In genomic region chr14:69151458-69152180, GRCh38 we compare ENCODE assay signal across 1 cellular context.
TF ChIP-seq lines count a peak whose summit lies in the region.

No MANE protein-coding gene starts in this region.

TF ChIP-seq in HepG2, 621 proteins besides CTCF, POLR2A, EP300 and RAD21 (continued from another document and continues in another):
- TF ChIP-seq, protein P1, sequence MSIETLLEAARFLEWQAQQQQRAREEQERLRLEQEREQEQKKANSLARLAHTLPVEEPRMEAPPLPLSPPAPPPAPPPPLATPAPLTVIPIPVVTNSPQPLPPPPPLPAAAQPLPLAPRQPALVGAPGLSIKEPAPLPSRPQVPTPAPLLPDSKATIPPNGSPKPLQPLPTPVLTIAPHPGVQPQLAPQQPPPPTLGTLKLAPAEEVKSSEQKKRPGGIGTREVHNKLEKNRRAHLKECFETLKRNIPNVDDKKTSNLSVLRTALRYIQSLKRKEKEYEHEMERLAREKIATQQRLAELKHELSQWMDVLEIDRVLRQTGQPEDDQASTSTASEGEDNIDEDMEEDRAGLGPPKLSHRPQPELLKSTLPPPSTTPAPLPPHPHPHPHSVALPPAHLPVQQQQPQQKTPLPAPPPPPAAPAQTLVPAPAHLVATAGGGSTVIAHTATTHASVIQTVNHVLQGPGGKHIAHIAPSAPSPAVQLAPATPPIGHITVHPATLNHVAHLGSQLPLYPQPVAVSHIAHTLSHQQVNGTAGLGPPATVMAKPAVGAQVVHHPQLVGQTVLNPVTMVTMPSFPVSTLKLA (IDR thresholded peaks at IDR 0.05): no peak
- peak; percentile 100 for TF ChIP-seq ZFY (CRISPR knock-in tag; IDR thresholded peaks at IDR 0.05)
- TF ChIP-seq TAF15 (IDR thresholded peaks at IDR 0.05; ENCODE audit: low read depth, low read length, poor library complexity, severe bottlenecking): peak; percentile 70
- no peak for TF ChIP-seq ZNF34 (CRISPR knock-in tag; IDR thresholded peaks at IDR 0.05; ENCODE audit: borderline replicate concordance)
- peak; percentile 64 for TF ChIP-seq ZNF124 (CRISPR knock-in tag; IDR thresholded peaks at IDR 0.05)
- TF ChIP-seq ZNF337 (CRISPR knock-in tag; IDR thresholded peaks at IDR 0.05; ENCODE audit: borderline replicate concordance, low read depth): no peak
- TF ChIP-seq HDAC1 (CRISPR knock-in tag; IDR thresholded peaks at IDR 0.05): peak; percentile 73
- peak; percentile 60; the same call in 1 of the 2 replicates for TF ChIP-seq TFAP4 (IDR thresholded peaks at IDR 0.05; ENCODE audit: borderline replicate concordance, low read depth)
- peak; percentile 75; the same call in 1 of the 2 replicates for TF ChIP-seq MTA1 (CRISPR knock-in tag; IDR thresholded peaks at IDR 0.05; ENCODE audit: borderline replicate concordance)
- TF ChIP-seq ZNF570 (CRISPR knock-in tag; IDR thresholded peaks at IDR 0.05; ENCODE audit: borderline replicate concordance): no peak
- TF ChIP-seq MAZ (IDR thresholded peaks at IDR 0.05; ENCODE audit: borderline replicate concordance, low read depth, low read length): peak; percentile 74
- TF ChIP-seq MAZ (CRISPR knock-in tag; IDR thresholded peaks at IDR 0.05; ENCODE audit: low read depth): peak; percentile 78
- TF ChIP-seq SP140L (CRISPR knock-in tag; IDR thresholded peaks at IDR 0.05; ENCODE audit: borderline replicate concordance): no peak
- no peak for TF ChIP-seq NFIC (IDR thresholded peaks at IDR 0.05; ENCODE audit: low read length)
- peak; percentile 42; the same call in 1 of the 2 replicates for TF ChIP-seq BRD4 (CRISPR knock-in tag; IDR thresholded peaks at IDR 0.05)
- peak; percentile 85 for TF ChIP-seq KMT2B (CRISPR knock-in tag; IDR thresholded peaks at IDR 0.05)
- TF ChIP-seq THAP9 (CRISPR knock-in tag; IDR thresholded peaks at IDR 0.05; ENCODE audit: borderline replicate concordance): 0 out of 2 replicates have a peak, but pooled peaks have one; percentile 21
- TF ChIP-seq ZNF354B (CRISPR knock-in tag; IDR thresholded peaks at IDR 0.05): 0 out of 2 replicates have a peak, but pooled peaks have one; percentile 33
- no peak; the same call in 1 of the 2 replicates for TF ChIP-seq ZNF772 (CRISPR knock-in tag; IDR thresholded peaks at IDR 0.05)
- TF ChIP-seq, protein P2, sequence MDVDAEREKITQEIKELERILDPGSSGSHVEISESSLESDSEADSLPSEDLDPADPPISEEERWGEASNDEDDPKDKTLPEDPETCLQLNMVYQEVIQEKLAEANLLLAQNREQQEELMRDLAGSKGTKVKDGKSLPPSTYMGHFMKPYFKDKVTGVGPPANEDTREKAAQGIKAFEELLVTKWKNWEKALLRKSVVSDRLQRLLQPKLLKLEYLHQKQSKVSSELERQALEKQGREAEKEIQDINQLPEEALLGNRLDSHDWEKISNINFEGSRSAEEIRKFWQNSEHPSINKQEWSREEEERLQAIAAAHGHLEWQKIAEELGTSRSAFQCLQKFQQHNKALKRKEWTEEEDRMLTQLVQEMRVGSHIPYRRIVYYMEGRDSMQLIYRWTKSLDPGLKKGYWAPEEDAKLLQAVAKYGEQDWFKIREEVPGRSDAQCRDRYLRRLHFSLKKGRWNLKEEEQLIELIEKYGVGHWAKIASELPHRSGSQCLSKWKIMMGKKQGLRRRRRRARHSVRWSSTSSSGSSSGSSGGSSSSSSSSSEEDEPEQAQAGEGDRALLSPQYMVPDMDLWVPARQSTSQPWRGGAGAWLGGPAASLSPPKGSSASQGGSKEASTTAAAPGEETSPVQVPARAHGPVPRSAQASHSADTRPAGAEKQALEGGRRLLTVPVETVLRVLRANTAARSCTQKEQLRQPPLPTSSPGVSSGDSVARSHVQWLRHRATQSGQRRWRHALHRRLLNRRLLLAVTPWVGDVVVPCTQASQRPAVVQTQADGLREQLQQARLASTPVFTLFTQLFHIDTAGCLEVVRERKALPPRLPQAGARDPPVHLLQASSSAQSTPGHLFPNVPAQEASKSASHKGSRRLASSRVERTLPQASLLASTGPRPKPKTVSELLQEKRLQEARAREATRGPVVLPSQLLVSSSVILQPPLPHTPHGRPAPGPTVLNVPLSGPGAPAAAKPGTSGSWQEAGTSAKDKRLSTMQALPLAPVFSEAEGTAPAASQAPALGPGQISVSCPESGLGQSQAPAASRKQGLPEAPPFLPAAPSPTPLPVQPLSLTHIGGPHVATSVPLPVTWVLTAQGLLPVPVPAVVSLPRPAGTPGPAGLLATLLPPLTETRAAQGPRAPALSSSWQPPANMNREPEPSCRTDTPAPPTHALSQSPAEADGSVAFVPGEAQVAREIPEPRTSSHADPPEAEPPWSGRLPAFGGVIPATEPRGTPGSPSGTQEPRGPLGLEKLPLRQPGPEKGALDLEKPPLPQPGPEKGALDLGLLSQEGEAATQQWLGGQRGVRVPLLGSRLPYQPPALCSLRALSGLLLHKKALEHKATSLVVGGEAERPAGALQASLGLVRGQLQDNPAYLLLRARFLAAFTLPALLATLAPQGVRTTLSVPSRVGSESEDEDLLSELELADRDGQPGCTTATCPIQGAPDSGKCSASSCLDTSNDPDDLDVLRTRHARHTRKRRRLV (CRISPR knock-in tag; IDR thresholded peaks at IDR 0.05): 0 out of 2 replicates have a peak, but pooled peaks have one; percentile 78
- TF ChIP-seq GFI1 (CRISPR knock-in tag; IDR thresholded peaks at IDR 0.05; ENCODE audit: borderline replicate concordance): peak; percentile 51; the same call in 1 of the 2 replicates
- peak; percentile 61; the same call in 1 of the 2 replicates for TF ChIP-seq EEA1 (CRISPR knock-in tag; IDR thresholded peaks at IDR 0.05; ENCODE audit: borderline replicate concordance)
- TF ChIP-seq SMC3 (IDR thresholded peaks at IDR 0.05; ENCODE audit: low read length): no peak
- TF ChIP-seq PATZ1 (CRISPR knock-in tag; IDR thresholded peaks at IDR 0.05): no peak; the same call in none of the 2 replicates
- TF ChIP-seq SP4 (CRISPR knock-in tag; IDR thresholded peaks at IDR 0.05): peak; percentile 57; the same call in 1 of the 2 replicates
- TF ChIP-seq ZSCAN29 (CRISPR knock-in tag; conservative IDR thresholded peaks at IDR 0.05): 0 out of 2 replicates have a peak, but pooled peaks have one; percentile 51
- 0 out of 2 replicates have a peak, but pooled peaks have one; percentile 71 for TF ChIP-seq ZNF232 (CRISPR knock-in tag; IDR thresholded peaks at IDR 0.05; ENCODE audit: borderline replicate concordance)
- TF ChIP-seq ZBTB46 (CRISPR knock-in tag; IDR thresholded peaks at IDR 0.05; ENCODE audit: borderline replicate concordance): 0 out of 2 replicates have a peak, but pooled peaks have one; percentile 41
- peak; percentile 52; the same call in 1 of the 2 replicates for TF ChIP-seq ZBTB42 (CRISPR knock-in tag; IDR thresholded peaks at IDR 0.05)
- no peak for TF ChIP-seq ZNF441 (CRISPR knock-in tag; IDR thresholded peaks at IDR 0.05; ENCODE audit: borderline replicate concordance)
- peak; percentile 44; the same call in 1 of the 2 replicates for TF ChIP-seq HOXA3 (CRISPR knock-in tag; IDR thresholded peaks at IDR 0.05)
- TF ChIP-seq, protein P3, sequence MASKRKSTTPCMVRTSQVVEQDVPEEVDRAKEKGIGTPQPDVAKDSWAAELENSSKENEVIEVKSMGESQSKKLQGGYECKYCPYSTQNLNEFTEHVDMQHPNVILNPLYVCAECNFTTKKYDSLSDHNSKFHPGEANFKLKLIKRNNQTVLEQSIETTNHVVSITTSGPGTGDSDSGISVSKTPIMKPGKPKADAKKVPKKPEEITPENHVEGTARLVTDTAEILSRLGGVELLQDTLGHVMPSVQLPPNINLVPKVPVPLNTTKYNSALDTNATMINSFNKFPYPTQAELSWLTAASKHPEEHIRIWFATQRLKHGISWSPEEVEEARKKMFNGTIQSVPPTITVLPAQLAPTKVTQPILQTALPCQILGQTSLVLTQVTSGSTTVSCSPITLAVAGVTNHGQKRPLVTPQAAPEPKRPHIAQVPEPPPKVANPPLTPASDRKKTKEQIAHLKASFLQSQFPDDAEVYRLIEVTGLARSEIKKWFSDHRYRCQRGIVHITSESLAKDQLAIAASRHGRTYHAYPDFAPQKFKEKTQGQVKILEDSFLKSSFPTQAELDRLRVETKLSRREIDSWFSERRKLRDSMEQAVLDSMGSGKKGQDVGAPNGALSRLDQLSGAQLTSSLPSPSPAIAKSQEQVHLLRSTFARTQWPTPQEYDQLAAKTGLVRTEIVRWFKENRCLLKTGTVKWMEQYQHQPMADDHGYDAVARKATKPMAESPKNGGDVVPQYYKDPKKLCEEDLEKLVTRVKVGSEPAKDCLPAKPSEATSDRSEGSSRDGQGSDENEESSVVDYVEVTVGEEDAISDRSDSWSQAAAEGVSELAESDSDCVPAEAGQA (IDR thresholded peaks at IDR 0.05; ENCODE audit: low read depth): 0 out of 2 replicates have a peak, but pooled peaks have one; percentile 44
- TF ChIP-seq, protein P3 (CRISPR knock-in tag; IDR thresholded peaks at IDR 0.05; ENCODE audit: borderline replicate concordance): no peak
- no peak for TF ChIP-seq ZNF24 (IDR thresholded peaks at IDR 0.05)
- 0 out of 2 replicates have a peak, but pooled peaks have one; percentile 36 for TF ChIP-seq PREB (CRISPR knock-in tag; IDR thresholded peaks at IDR 0.05)
- TF ChIP-seq CBX1 (IDR thresholded peaks at IDR 0.05; ENCODE audit: low read depth): no peak
- peak; percentile 68; the same call in 1 of the 2 replicates for TF ChIP-seq ZBTB7B (CRISPR knock-in tag; IDR thresholded peaks at IDR 0.05)
